Comparison of ENCODE assay signal across 9 cellular contexts in genomic region chr1:12593621-12594066, GRCh38. TPM values are rescaled to one million over a fixed set of nuclear protein-coding genes. Genes with fewer than 3 reads are reported as not detected.
A peak's percentile ranks its signal among the peaks of the same experiment; 100 is the strongest.
DNase-seq lines count a peak whose midpoint lies in the region; ATAC-seq and TF ChIP-seq lines count a peak whose summit lies in the region.
"Had no signal": no experiment of that assay in that cellular context is flagged by ENCODE, and none has a peak within 500 bp of the region (broad histone marks: within the 10 kb centered on the region; RNA-seq: fewer than 3 reads in every experiment).

No MANE protein-coding gene starts in this region.

- peaks cover 39% of the 10 kb centered on the region for H3K4me1 ChIP-seq in right cardiac atrium (ENCODE audit: control insufficient read depth, insufficient read depth, low read length)
- peaks cover 79 to 81% of the 10 kb centered on the region in 2 donors for H3K4me1 ChIP-seq in gastrocnemius medialis

- in situ Hi-C loops in gastrocnemius medialis (cut with MboI; ENCODE audit: low sequenced_read_pairs in 4 of 4) = loop anchor here in 1 of 4 donors (10.0 kb wide), 1 partner anchor 49 kb away; no protein-coding TSS in a partner anchor

- WGBS in adipose tissue, 3 donors = 40 to 45% (median 44%) methylated on average over 7 of the region's 7 CpGs
- 30% methylated on average over 7 of the region's 7 CpGs for WGBS in right cardiac atrium

- H3K4me3 ChIP-seq in right cardiac atrium (ENCODE audit: low read length) (no peak overlapping the region), gastrocnemius medialis (no peak overlapping the region)

- peak; percentile 17 to 47 for ATAC-seq in right cardiac atrium
- peak; percentile 43 to 44 for ATAC-seq in gastrocnemius medialis

- DNase-seq in GM04504 (ENCODE audit: low read depth) = peak; percentile 70
- peak; percentile 78 to 90 (median 88) for DNase-seq in right cardiac atrium
- peak; percentile 71 to 88 for DNase-seq in gastrocnemius medialis
- DNase-seq in NCI-H2107 (lab: John Stamatoyannopoulos, UW) = no peak
- no peak for DNase-seq in DMS 273 (lab: John Stamatoyannopoulos, UW; ENCODE audit: unreplicated experiment)
- DNase-seq in cerebellum (ENCODE audit: low spot score) = no peak
- no peak for DNase-seq in HuH-7.5 (ENCODE audit: low spot score)
- DNase-seq: NCI-H524 had no signal

- no peaks in the 10 kb centered on the region for H3K27me3 ChIP-seq in right cardiac atrium (ENCODE audit: control insufficient read depth, insufficient read depth)
- H3K27me3 ChIP-seq in gastrocnemius medialis = no peaks in the 10 kb centered on the region

- peak overlapping the region; percentile 22 for H3K27ac ChIP-seq in adipose tissue (ENCODE audit: low read depth, low read length)
- peak overlapping the region; percentile 86 for H3K27ac ChIP-seq in right cardiac atrium (ENCODE audit: low read length)
- peak overlapping the region; percentile 83 to 93 (median 88) for H3K27ac ChIP-seq in gastrocnemius medialis

- H3K36me3 ChIP-seq in gastrocnemius medialis = no peaks in the 10 kb centered on the region

- TF ChIP-seq CTCF in gastrocnemius medialis (IDR thresholded peaks at IDR 0.05 in 4 of 5, conservative IDR thresholded peaks at IDR 0.05 in 1 of 5) = no peak

- H3K9me3 ChIP-seq in right cardiac atrium (ENCODE audit: control insufficient read depth, low read length) (no peaks in the 10 kb centered on the region), gastrocnemius medialis (no peaks in the 10 kb centered on the region)

- peak; percentile 23 to 42 for TF ChIP-seq POLR2A in gastrocnemius medialis (IDR thresholded peaks at IDR 0.05)

- intact Hi-C loops in right cardiac atrium (cut with DNase I) (loop anchor here in 1 of 4 donors (10.0 kb wide), 1 partner anchor 49 kb away; no protein-coding TSS in a partner anchor), gastrocnemius medialis (cut with DNase I; ENCODE audit: low total_unique reads) (loop anchor here (2.0 to 5.0 kb wide), 2 partner anchors 55 to 141 kb away; no protein-coding TSS in a partner anchor)

RNA-seq across cellular contexts. Expression of gene DHRS3, which starts 24.4 kb away (rescaled TPM):
- 100 to 1,000 TPM in 1 of 3 donors, 10 to 100 TPM in 2; 92.1 to 173 (median 96.7) TPM for polyA plus RNA-seq in adipose tissue
- total RNA-seq in right cardiac atrium = 10 to 100 TPM; 83.0 to 97.0 (median 83.5) TPM
- 53.6 TPM for polyA plus RNA-seq in right cardiac atrium
- total RNA-seq in gastrocnemius medialis = 100 to 1,000 TPM in 1 of 4 donors, 10 to 100 TPM in 3; 28.5 to 108 (median 67.0) TPM
- total RNA-seq in cerebellum = 23.6 TPM

RNA-seq across cellular contexts. Expression of gene AADACL4, which starts 50.2 kb away (rescaled TPM):
- polyA plus RNA-seq in adipose tissue (1 to 10 TPM in 1 of 3 donors, not detected in 2; 1.2 TPM), right cardiac atrium (not detected)
- total RNA-seq in right cardiac atrium (not detected), gastrocnemius medialis (not detected), cerebellum (not detected)

Comparison
In these comparisons a context has a peak if more than half of its experiments do, and no peak if none do; other contexts are left out.
1. DNase-seq: peak in GM04504 (single experiment), right cardiac atrium (3 of 3) and gastrocnemius medialis (2 of 2); none in NCI-H2107 (single experiment), DMS 273 (single experiment), cerebellum (single experiment) and HuH-7.5 (single experiment).
2. H3K27ac ChIP-seq: peak in every context shown above with its lines; median percentile 88 in gastrocnemius medialis; 86 in right cardiac atrium; 22 in adipose tissue.